In genomic region chr14:69535230-69535848, GRCh38 we compare ENCODE assay signal across 10 cellular contexts. TPM values are rescaled to one million over a fixed set of nuclear protein-coding genes. Genes with fewer than 3 reads are reported as not detected.
DNase-seq lines count a peak whose midpoint lies in the region; ATAC-seq and TF ChIP-seq lines count a peak whose summit lies in the region.
"Had no signal": no experiment of that assay in that cellular context is flagged by ENCODE, and none has a peak within 500 bp of the region (broad histone marks: within the 10 kb centered on the region; RNA-seq: fewer than 3 reads in every experiment).

No MANE protein-coding gene starts in this region.

- no peaks in the 10 kb centered on the region for H3K9me3 ChIP-seq in breast epithelium
- no peaks in the 10 kb centered on the region for H3K9me3 ChIP-seq in aorta (ENCODE audit: control insufficient read depth, low read length)

- H3K4me3 ChIP-seq in breast epithelium (no peak overlapping the region), aorta (ENCODE audit: low read length in 2 of 2) (no peak overlapping the region)
- H3K4me3 ChIP-seq: skin epidermis had no signal

- TF ChIP-seq CTCF in GM13977 (IDR thresholded peaks at IDR 0.05; ENCODE audit: extremely low read depth, insufficient read depth, missing control alignments) (peak; percentile 42), breast epithelium (IDR thresholded peaks at IDR 0.05) (peak in 2 of 3 donors; percentile 33 to 51)

- no peaks in the 10 kb centered on the region for H3K27me3 ChIP-seq in breast epithelium
- no peaks in the 10 kb centered on the region for H3K27me3 ChIP-seq in aorta (ENCODE audit: control insufficient read depth in 1 of 2, insufficient read depth in 2 of 2, low read length in 1 of 2)

- in situ Hi-C loops in GM13977 (cut with MboI; ENCODE audit: low pct_unique_long_range_greater_than_20kb, low sequenced_read_pairs, unreplicated experiment): no loop called here

- intact Hi-C loops in breast epithelium (cut with DNase I; ENCODE audit: low total_unique reads) (no loop called here), left colon (cut with DNase I, micrococcal nuclease) (no loop called here), aorta (cut with DNase I) (no loop called here)

- H3K4me1 ChIP-seq in breast epithelium: no peaks in the 10 kb centered on the region
- no peaks in the 10 kb centered on the region for H3K4me1 ChIP-seq in aorta (ENCODE audit: control insufficient read depth in 1 of 2, insufficient read depth in 2 of 2, low read length in 2 of 2)

- no peaks in the 10 kb centered on the region for H3K36me3 Mint-ChIP-seq in activated naive CD8-positive, alpha-beta T cell treated with anti-CD3 and anti-CD28 coated beads for 36 hours

- H3K27me3 Mint-ChIP-seq in activated naive CD8-positive, alpha-beta T cell treated with anti-CD3 and anti-CD28 coated beads for 36 hours: peaks cover 53% of the 10 kb centered on the region

- no peaks in the 10 kb centered on the region for H3K9me3 Mint-ChIP-seq in activated naive CD8-positive, alpha-beta T cell treated with anti-CD3 and anti-CD28 coated beads for 36 hours

- whole genome bisulfite sequencing in aorta, 2 donors: 1 to 2% methylated on average over 4 of the region's 4 CpGs

- TF ChIP-seq POLR2A in breast epithelium (IDR thresholded peaks at IDR 0.05): no peak

- no peak overlapping the region for H3K27ac Mint-ChIP-seq in activated naive CD8-positive, alpha-beta T cell treated with anti-CD3 and anti-CD28 coated beads for 36 hours

- H3K36me3 ChIP-seq in breast epithelium: no peaks in the 10 kb centered on the region
- H3K36me3 ChIP-seq in aorta (ENCODE audit: control insufficient read depth in 1 of 2, insufficient read depth in 2 of 2, low read length in 1 of 2): no peaks in the 10 kb centered on the region

- ATAC-seq in left colon (peak; percentile 40), aorta (ENCODE audit: low FRiP score) (peak; percentile 49)

- H3K4me1 Mint-ChIP-seq in activated naive CD8-positive, alpha-beta T cell treated with anti-CD3 and anti-CD28 coated beads for 36 hours: no peaks in the 10 kb centered on the region

- H3K27ac ChIP-seq in breast epithelium (no peak overlapping the region), aorta (ENCODE audit: low read depth in 1 of 2, low read length in 2 of 2) (no peak overlapping the region)
- H3K27ac ChIP-seq: skin epidermis had no signal

- H3K4me3 Mint-ChIP-seq in activated naive CD8-positive, alpha-beta T cell treated with anti-CD3 and anti-CD28 coated beads for 36 hours: no peak overlapping the region

- DNase-seq in GM13977 (ENCODE audit: low spot score) (no peak), NCI-H345 (lab: John Stamatoyannopoulos, UW) (peak; percentile 77), breast epithelium (ENCODE audit: low spot score in 2 of 2) (no peak), left colon (peak in 1 of 2 donors; percentile 43), aorta (no peak), SKM-1 treated with dmso at 0.1 percent for 144 hours (lab: John Stamatoyannopoulos, UW; ENCODE audit: unreplicated experiment) (no peak)
- DNase-seq in activated CD4-positive, alpha-beta T cell treated with anti-CD3 and anti-CD28 coated beads, Interleukin-2, amount 50 U/mL, for 4 hours: no peak
- DNase-seq in activated naive CD8-positive, alpha-beta T cell treated with anti-CD3 and anti-CD28 coated beads for 36 hours: no peak

RNA-seq across cellular contexts. Expression of gene CCDC177, which starts 39.3 kb away (rescaled TPM):
- total RNA-seq in breast epithelium (under 1 TPM in 2 of 3 donors, not detected in 1; 0.29 to 0.33 TPM), left colon (not detected), aorta (not detected)
- not detected for polyA plus RNA-seq in aorta
- not detected for total RNA-seq in activated naive CD8-positive, alpha-beta T cell treated with anti-CD3 and anti-CD28 coated beads for 36 hours
- total RNA-seq: T-helper 2 cell treated with Interferon-gamma antibody and Interleukin-4, amounts not matched to agents 100 ng/mL and 5 ng/mL, for 36 hours had no signal

RNA-seq across cellular contexts. Expression of gene PLEKHD1, which starts 50.8 kb away (rescaled TPM):
- 1 to 10 TPM in 2 of 3 donors, under 1 TPM in 1; under 0.01 to 2.3 (median 2.0) TPM for total RNA-seq in breast epithelium
- total RNA-seq in left colon: under 1 TPM; 0.14 to 0.18 TPM
- total RNA-seq in aorta: under 1 TPM; 0.26 to 0.30 TPM
- polyA plus RNA-seq in aorta: under 1 TPM; 0.13 to 0.23 TPM
- total RNA-seq in activated naive CD8-positive, alpha-beta T cell treated with anti-CD3 and anti-CD28 coated beads for 36 hours: under 1 TPM in 1 of 2 experiments, not detected in 1; 0.04 TPM
